27 cellular contexts compared by ENCODE assay signal in genomic region chr3:168817177-168817576, GRCh38.
"Had no signal": no experiment of that assay in that cellular context is flagged by ENCODE, and none has a peak within 500 bp of the region (broad histone marks: within the 10 kb centered on the region; RNA-seq: fewer than 3 reads in every experiment).

No MANE protein-coding gene starts in this region.

- H3K27me3 ChIP-seq: brain microvascular endothelial cell had no signal

- H3K36me3 Mint-ChIP-seq: activated naive CD4-positive, alpha-beta T cell treated with anti-CD3 and anti-CD28 coated beads, Interleukin-2, amount 10 ng/mL, durations not matched to agents 7 days and 5 days; activated naive CD4-positive, alpha-beta T cell treated with anti-CD3 and anti-CD28 coated beads, Interleukin-2, amount 50 U/mL, for 72 hours; activated naive CD8-positive, alpha-beta T cell treated with anti-CD3 and anti-CD28 coated beads, Interleukin-2, amount 10 ng/mL, durations not matched to agents 7 days and 5 days had no signal

- H3K4me3 Mint-ChIP-seq: activated CD4-positive, alpha-beta memory T cell treated with anti-CD3 and anti-CD28 coated beads, Interleukin-2, amount 10 ng/mL, durations not matched to agents 7 days and 5 days; activated CD4-positive, alpha-beta T cell treated with anti-CD3 and anti-CD28 coated beads, Interleukin-2, amount 10 ng/mL, durations not matched to agents 7 days and 5 days; activated naive CD4-positive, alpha-beta T cell treated with anti-CD3 and anti-CD28 coated beads, Interleukin-2, amount 10 ng/mL, durations not matched to agents 7 days and 5 days; activated naive CD8-positive, alpha-beta T cell treated with anti-CD3 and anti-CD28 coated beads, Interleukin-2, amount 10 ng/mL, durations not matched to agents 7 days and 5 days; activated T-cell treated with anti-CD3 and anti-CD28 coated beads, Interleukin-2, amount 50 U/mL, for 24 hours; activated T-cell treated with anti-CD3 and anti-CD28 coated beads, Interleukin-2, amount 50 U/mL, for 72 hours; central memory CD8-positive, alpha-beta T cell; dendritic cell treated with granulocyte-macrophage colony-stimulating factor and Interleukin-4, amounts not matched to agents 40 ng/mL and 50 ng/mL, for 4 days; endodermal cell had no signal

- H3K27ac ChIP-seq: brain microvascular endothelial cell, coronary artery, dorsolateral prefrontal cortex had no signal

- H3K4me3 ChIP-seq: coronary artery, dorsolateral prefrontal cortex had no signal

- ATAC-seq: activated naive CD4-positive, alpha-beta T cell treated with anti-CD3 and anti-CD28 coated beads, Interleukin-2, amount 50 U/mL, for 72 hours; activated T-cell treated with anti-CD3 and anti-CD28 coated beads, Interleukin-2, amount 50 U/mL, for 72 hours; esophagus mucosa had no signal

- H3K9me3 Mint-ChIP-seq: activated CD4-positive, alpha-beta memory T cell treated with anti-CD3 and anti-CD28 coated beads, Interleukin-2, amount 10 ng/mL, durations not matched to agents 7 days and 5 days; activated CD4-positive, alpha-beta T cell treated with anti-CD3 and anti-CD28 coated beads, Interleukin-2, amount 10 ng/mL, durations not matched to agents 7 days and 5 days; activated naive CD4-positive, alpha-beta T cell treated with anti-CD3 and anti-CD28 coated beads, Interleukin-2, amount 10 ng/mL, durations not matched to agents 7 days and 5 days; activated naive CD8-positive, alpha-beta T cell treated with anti-CD3 and anti-CD28 coated beads, Interleukin-2, amount 10 ng/mL, durations not matched to agents 7 days and 5 days; activated T-cell treated with anti-CD3 and anti-CD28 coated beads, Interleukin-2, amount 50 U/mL, for 24 hours; dendritic cell treated with granulocyte-macrophage colony-stimulating factor and Interleukin-4, amounts not matched to agents 40 ng/mL and 50 ng/mL, for 4 days; endodermal cell had no signal

- H3K4me1 Mint-ChIP-seq: activated CD4-positive, alpha-beta memory T cell treated with anti-CD3 and anti-CD28 coated beads, Interleukin-2, amount 10 ng/mL, durations not matched to agents 7 days and 5 days; activated CD4-positive, alpha-beta T cell treated with anti-CD3 and anti-CD28 coated beads, Interleukin-2, amount 10 ng/mL, durations not matched to agents 7 days and 5 days; activated naive CD4-positive, alpha-beta T cell treated with anti-CD3 and anti-CD28 coated beads, Interleukin-2, amount 10 ng/mL, durations not matched to agents 7 days and 5 days; activated naive CD8-positive, alpha-beta T cell treated with anti-CD3 and anti-CD28 coated beads, Interleukin-2, amount 10 ng/mL, durations not matched to agents 7 days and 5 days; central memory CD8-positive, alpha-beta T cell had no signal

- FAIRE-seq: astrocyte, bronchial epithelial cell, frontal cortex had no signal

- H3K27me3 Mint-ChIP-seq: activated CD4-positive, alpha-beta memory T cell treated with anti-CD3 and anti-CD28 coated beads, Interleukin-2, amount 10 ng/mL, durations not matched to agents 7 days and 5 days; activated CD4-positive, alpha-beta T cell treated with anti-CD3 and anti-CD28 coated beads, Interleukin-2, amount 10 ng/mL, durations not matched to agents 7 days and 5 days; activated naive CD4-positive, alpha-beta T cell treated with anti-CD3 and anti-CD28 coated beads, Interleukin-2, amount 10 ng/mL, durations not matched to agents 7 days and 5 days; activated naive CD8-positive, alpha-beta T cell treated with anti-CD3 and anti-CD28 coated beads, Interleukin-2, amount 10 ng/mL, durations not matched to agents 7 days and 5 days; activated T-cell treated with anti-CD3 and anti-CD28 coated beads, Interleukin-2, amount 50 U/mL, for 24 hours; central memory CD8-positive, alpha-beta T cell; dendritic cell treated with granulocyte-macrophage colony-stimulating factor and Interleukin-4, amounts not matched to agents 40 ng/mL and 50 ng/mL, for 4 days had no signal

- H3K27ac Mint-ChIP-seq: activated CD4-positive, alpha-beta memory T cell treated with anti-CD3 and anti-CD28 coated beads, Interleukin-2, amount 10 ng/mL, durations not matched to agents 7 days and 5 days; activated CD4-positive, alpha-beta T cell treated with anti-CD3 and anti-CD28 coated beads, Interleukin-2, amount 10 ng/mL, durations not matched to agents 7 days and 5 days; activated naive CD4-positive, alpha-beta T cell treated with anti-CD3 and anti-CD28 coated beads, Interleukin-2, amount 10 ng/mL, durations not matched to agents 7 days and 5 days; activated naive CD4-positive, alpha-beta T cell treated with anti-CD3 and anti-CD28 coated beads, Interleukin-2, amount 50 U/mL, for 72 hours; activated naive CD8-positive, alpha-beta T cell treated with anti-CD3 and anti-CD28 coated beads, Interleukin-2, amount 10 ng/mL, durations not matched to agents 7 days and 5 days; activated T-cell treated with anti-CD3 and anti-CD28 coated beads, Interleukin-2, amount 50 U/mL, for 24 hours; activated T-cell treated with anti-CD3 and anti-CD28 coated beads, Interleukin-2, amount 50 U/mL, for 72 hours; dendritic cell treated with granulocyte-macrophage colony-stimulating factor and Interleukin-4, amounts not matched to agents 40 ng/mL and 50 ng/mL, for 4 days; endodermal cell had no signal

- H3K36me3 ChIP-seq: brain microvascular endothelial cell had no signal

- DNase-seq: activated CD4-positive, alpha-beta memory T cell treated with anti-CD3 and anti-CD28 coated beads, Interleukin-2, amount 10 ng/mL, durations not matched to agents 7 days and 5 days; activated CD4-positive, alpha-beta T cell treated with anti-CD3 and anti-CD28 coated beads for 1 hour; activated CD4-positive, alpha-beta T cell treated with anti-CD3 and anti-CD28 coated beads for 4 hours; activated CD4-positive, alpha-beta T cell treated with anti-CD3 and anti-CD28 coated beads, Interleukin-2, amount 10 ng/mL, durations not matched to agents 7 days and 5 days; activated CD4-positive, alpha-beta T cell treated with anti-CD3 and anti-CD28 coated beads, Interleukin-2, amount 50 U/mL, for 4 hours; activated CD8-positive, alpha-beta memory T cell treated with anti-CD3 and anti-CD28 coated beads, Interleukin-2, amount 50 U/mL, for 48 hours; activated gamma-delta T cell; activated naive CD4-positive, alpha-beta T cell; activated naive CD4-positive, alpha-beta T cell treated with anti-CD3 and anti-CD28 coated beads, Interleukin-2, amount 10 ng/mL, durations not matched to agents 7 days and 5 days; activated naive CD8-positive, alpha-beta T cell treated with anti-CD3 and anti-CD28 coated beads, Interleukin-2, amount 10 ng/mL, durations not matched to agents 7 days and 5 days; activated T-cell treated with anti-CD3 and anti-CD28 coated beads for 4 hours; activated T-cell treated with anti-CD3 and anti-CD28 coated beads, Interleukin-2, amount 50 U/mL, for 24 hours; activated T-cell treated with anti-CD3 and anti-CD28 coated beads, Interleukin-2, amount 50 U/mL, for 72 hours; brain microvascular endothelial cell; dorsolateral prefrontal cortex; effector memory CD4-positive, alpha-beta T cell; endodermal cell; foreskin fibroblast; T-helper 2 cell had no signal
